ENCODE assay signal across 16 cellular contexts in genomic region chr4:185890196-185890595, GRCh38.
DNase-seq lines count a peak whose midpoint lies in the region; ATAC-seq and TF ChIP-seq lines count a peak whose summit lies in the region.
"Had no signal": no experiment of that assay in that cellular context is flagged by ENCODE, and none has a peak within 500 bp of the region (broad histone marks: within the 10 kb centered on the region; RNA-seq: fewer than 3 reads in every experiment).

No MANE protein-coding gene starts in this region.

- H2BK15ac ChIP-seq in mesendoderm (replicated peaks; ENCODE audit: low read depth): no peak overlapping the region

- 0 out of 2 replicates have a peak, but pooled peaks cover 1% of the 10 kb centered on the region for H3K9me2 ChIP-seq in GM23338 (ENCODE audit: insufficient read depth)

- no peaks in the 10 kb centered on the region for H3K9me3 ChIP-seq in Caco-2
- H3K9me3 ChIP-seq in trophoblast cell (ENCODE audit: insufficient read depth, low read depth, low read length): no peaks in the 10 kb centered on the region

- H4K20me1 ChIP-seq in GM23338 (replicated peaks; ENCODE audit: insufficient read depth): no peaks in the 10 kb centered on the region
- H4K20me1 ChIP-seq: BLaER1 had no signal

- WGBS in mesendoderm (ENCODE audit: extremely low coverage, insufficient coverage, low lambda C conversion rate): no CpG with 5 or more reads among the region's 5 CpGs
- no CpG with 5 or more reads among the region's 5 CpGs for WGBS in trophoblast cell (ENCODE audit: extremely low coverage, insufficient coverage, insufficient read length)

- H3K56ac ChIP-seq in mesendoderm (ENCODE audit: low read length): no peak overlapping the region

- H3K27me3 ChIP-seq in Caco-2 (replicated peaks; ENCODE audit: control insufficient read depth, insufficient read depth, low read length) (no peaks in the 10 kb centered on the region), GM23338 (ENCODE audit: insufficient read depth) (no peaks in the 10 kb centered on the region), mesendoderm (ENCODE audit: insufficient read depth, low read length, poor library complexity) (no peaks in the 10 kb centered on the region), trophoblast cell (ENCODE audit: insufficient read depth, low read length) (no peaks in the 10 kb centered on the region)
- H3K27me3 ChIP-seq: BLaER1 had no signal

- H4K12ac ChIP-seq in trophoblast cell (ENCODE audit: low read depth, low read length): peak overlapping the region; percentile 9

- H3K79me2 ChIP-seq in GM23338 (replicated peaks; ENCODE audit: insufficient read depth) (no peaks in the 10 kb centered on the region), mesendoderm (ENCODE audit: control insufficient read depth, insufficient read depth, low read length) (no peaks in the 10 kb centered on the region), trophoblast cell (ENCODE audit: control insufficient read depth, insufficient read depth, low read length, poor library complexity) (no peaks in the 10 kb centered on the region)

- H2BK5ac ChIP-seq in mesendoderm (ENCODE audit: low read length) (no peak overlapping the region), trophoblast cell (ENCODE audit: low read depth, low read length, poor library complexity) (no peak overlapping the region)

- no peak overlapping the region for H3K4me3 Mint-ChIP-seq in Caco-2 (ENCODE audit: unreplicated experiment)
- no peak overlapping the region for H3K4me3 Mint-ChIP-seq in GM23338
- H3K4me3 Mint-ChIP-seq: CD8-positive, alpha-beta memory T cell had no signal

- no peak for ATAC-seq in GM23338
- no peak for ATAC-seq in GM21717 (IDR thresholded peaks at IDR 0.05; ENCODE audit: unreplicated experiment)
- ATAC-seq: GM12878, HepG2 had no signal

- POLR2A ChIA-PET in Caco-2 (lab: Charles Lee): no interaction called here

- H3K36me3 ChIP-seq in Caco-2 (ENCODE audit: control insufficient read depth, insufficient read depth, low read length): no peaks in the 10 kb centered on the region
- no peaks in the 10 kb centered on the region for H3K36me3 ChIP-seq in GM23338 (ENCODE audit: insufficient read depth)
- H3K36me3 ChIP-seq in mesendoderm (ENCODE audit: control insufficient read depth, insufficient read depth, low read length): no peaks in the 10 kb centered on the region
- no peaks in the 10 kb centered on the region for H3K36me3 ChIP-seq in trophoblast cell (ENCODE audit: control insufficient read depth in 1 of 2, insufficient read depth in 2 of 2, low read length in 2 of 2)
- H3K36me3 ChIP-seq: BLaER1 had no signal

- H3K27me3 Mint-ChIP-seq in Caco-2 (ENCODE audit: insufficient read depth, unreplicated experiment) (no peaks in the 10 kb centered on the region), GM23338 (ENCODE audit: insufficient read depth, low read depth, poor library complexity) (peaks cover 4% of the 10 kb centered on the region)

- DNase-seq in Caco-2 (no peak), GM23338 (ENCODE audit: low spot score) (no peak), mesendoderm (peak; percentile 60), trophoblast cell (peak; percentile 60 to 86), MV-4-11 (lab: John Stamatoyannopoulos, UW) (no peak), NCI-H2227 (lab: John Stamatoyannopoulos, UW; ENCODE audit: unreplicated experiment) (no peak)
- DNase-seq: 8988T; AML-193; CD8-positive, alpha-beta memory T cell; DMS53; H7 had no signal

- H3K9me3 Mint-ChIP-seq in Caco-2 (ENCODE audit: unreplicated experiment) (peaks cover 37% of the 10 kb centered on the region), GM23338 (peaks cover 45% of the 10 kb centered on the region)

- H3K36me3 Mint-ChIP-seq in Caco-2 (ENCODE audit: insufficient read depth, unreplicated experiment): peaks cover 5% of the 10 kb centered on the region
- H3K36me3 Mint-ChIP-seq in GM23338 (ENCODE audit: low read depth): peaks cover 37% of the 10 kb centered on the region
- H3K36me3 Mint-ChIP-seq: CD8-positive, alpha-beta memory T cell had no signal

- no peak overlapping the region for H4K5ac ChIP-seq in mesendoderm (ENCODE audit: low read length)

- intact Hi-C loops in Caco-2 (cut with micrococcal nuclease; ENCODE audit: unreplicated experiment): loop anchor here (10.0 kb wide), 1 partner anchor 135 kb away; no protein-coding TSS in a partner anchor

- CTCF ChIA-PET in Caco-2 (lab: Charles Lee): no interaction called here

- peak overlapping the region; percentile 76 for H3K27ac Mint-ChIP-seq in Caco-2 (ENCODE audit: unreplicated experiment)
- H3K27ac Mint-ChIP-seq in GM23338: no peak overlapping the region
- H3K27ac Mint-ChIP-seq: CD8-positive, alpha-beta memory T cell had no signal

- H3K14ac ChIP-seq in trophoblast cell (ENCODE audit: low read length): peak overlapping the region; percentile 33

- no peaks in the 10 kb centered on the region for H3K4me1 ChIP-seq in Caco-2
- no peaks in the 10 kb centered on the region for H3K4me1 ChIP-seq in GM23338 (ENCODE audit: insufficient read depth)
- H3K4me1 ChIP-seq in mesendoderm (ENCODE audit: control insufficient read depth, low read depth, low read length): no peaks in the 10 kb centered on the region
- peaks cover 4 to 5% of the 10 kb centered on the region in 2 experiments for H3K4me1 ChIP-seq in trophoblast cell (ENCODE audit: control insufficient read depth in 1 of 2, insufficient read depth in 2 of 2, low read length in 2 of 2)

- H3K27ac ChIP-seq in GM23338 (ENCODE audit: low read depth) (no peak overlapping the region), mesendoderm (ENCODE audit: low read depth, low read length) (no peak overlapping the region), trophoblast cell (ENCODE audit: low read depth, low read length) (peak overlapping the region; percentile 43)
- H3K27ac ChIP-seq: BLaER1, KMS-11 had no signal

- H4K8ac ChIP-seq in mesendoderm (ENCODE audit: low read depth, low read length) (no peak overlapping the region), trophoblast cell (ENCODE audit: low read depth, low read length) (peak overlapping the region; percentile 1)

- no peak overlapping the region for H3K4me3 ChIP-seq in Caco-2 (ENCODE audit: low read depth, low read length)
- no peak overlapping the region for H3K4me3 ChIP-seq in GM23338
- no peak overlapping the region for H3K4me3 ChIP-seq in mesendoderm (ENCODE audit: low read length)
- no peak overlapping the region for H3K4me3 ChIP-seq in trophoblast cell (ENCODE audit: low read depth, low read length)
- H3K4me3 ChIP-seq: BLaER1, GM12878 had no signal

- H4K91ac ChIP-seq in trophoblast cell (ENCODE audit: low read depth, low read length): peak overlapping the region; percentile 70

- H3K79me1 ChIP-seq in mesendoderm (ENCODE audit: low read length) (no peaks in the 10 kb centered on the region), trophoblast cell (ENCODE audit: low read length) (peaks cover 4% of the 10 kb centered on the region)

- no TSS peak for BruUV-seq in Caco-2 (replicated peaks; lab: Mats Ljungman, UMichigan)

- H3K9ac ChIP-seq in mesendoderm (ENCODE audit: low read length) (no peak overlapping the region), trophoblast cell (ENCODE audit: low read length) (no peak overlapping the region)
- H3K9ac ChIP-seq: BLaER1, KMS-11 had no signal

- H3K4me1 Mint-ChIP-seq in Caco-2 (ENCODE audit: low read depth, unreplicated experiment) (peaks cover 6% of the 10 kb centered on the region), GM23338 (peaks cover 2% of the 10 kb centered on the region; the same call in 2 of the 3 replicates)
- H3K4me1 Mint-ChIP-seq: CD8-positive, alpha-beta memory T cell had no signal

- H3K4me2 ChIP-seq in GM23338 (no peak overlapping the region), mesendoderm (ENCODE audit: low read length) (no peak overlapping the region), trophoblast cell (ENCODE audit: low read length) (no peak overlapping the region)
- H3K4me2 ChIP-seq: BLaER1, KMS-11 had no signal

- TF ChIP-seq CTCF in Caco-2 (IDR thresholded peaks at IDR 0.05; ENCODE audit: insufficient read depth in 1 of 2, low read depth in 1 of 2, low read length in 1 of 2, severe bottlenecking in 1 of 2, unreplicated experiment in 1 of 2) (no peak), GM23338 (conservative IDR thresholded peaks at IDR 0.05; ENCODE audit: low read depth in 2 of 2) (no peak)

- peak overlapping the region; percentile 98 for H2BK12ac ChIP-seq in trophoblast cell (ENCODE audit: low read length)

- no peak overlapping the region for H3K4ac ChIP-seq in mesendoderm (ENCODE audit: low read depth, low read length)
- no peak overlapping the region for H3K4ac ChIP-seq in trophoblast cell (ENCODE audit: low read depth, low read length)

- H3K18ac ChIP-seq in mesendoderm (ENCODE audit: low read length) (no peak overlapping the region), trophoblast cell (ENCODE audit: low read length) (peak overlapping the region; percentile 18)

- H2BK120ac ChIP-seq in mesendoderm (ENCODE audit: low read depth, low read length) (no peak overlapping the region), trophoblast cell (ENCODE audit: insufficient read depth, low read length, poor library complexity) (peak overlapping the region; percentile 95)

- H3F3A ChIP-seq in GM23338 (replicated peaks; ENCODE audit: low read depth): no peaks in the 10 kb centered on the region

- no peak overlapping the region for H2AK5ac ChIP-seq in mesendoderm (ENCODE audit: low read length)
- H2AK5ac ChIP-seq in trophoblast cell (ENCODE audit: low read length): peak overlapping the region; percentile 23

- H3K23ac ChIP-seq in mesendoderm (ENCODE audit: low read length): no peak overlapping the region
- no peak overlapping the region for H3K23ac ChIP-seq in trophoblast cell (ENCODE audit: low read length)

- 0 out of 2 replicates have a peak overlapping the region, but pooled peaks have one; percentile 38 for H2AFZ ChIP-seq in GM23338
- H2AFZ ChIP-seq in trophoblast cell (ENCODE audit: insufficient read depth, low read length, poor library complexity): no peak overlapping the region

TF ChIP-seq in GM23338, 12 proteins besides CTCF, POLR2A, EP300 and RAD21:
- TF ChIP-seq EZH2 (IDR thresholded peaks at IDR 0.05; ENCODE audit: low read depth, unreplicated experiment) (no peak), ETS1 (IDR thresholded peaks at IDR 0.05) (no peak)

Comparison
In these comparisons a context has a peak if more than half of its experiments do, and no peak if none do; other contexts are left out.
1. DNase-seq: peak in mesendoderm (single experiment) and trophoblast cell (2 of 2); none in Caco-2 (0 of 2), GM23338 (single experiment), MV-4-11 (single experiment) and NCI-H2227 (single experiment).